Comparison of ENCODE assay signal across 9 cellular contexts in genomic region chr17:81833160-81833920, GRCh38. TPM values are rescaled to one million over a fixed set of nuclear protein-coding genes. Genes with fewer than 3 reads are reported as not detected.
A peak's percentile ranks its signal among the peaks of the same experiment; 100 is the strongest.
DNase-seq lines count a peak whose midpoint lies in the region; ATAC-seq, FAIRE-seq and TF ChIP-seq lines count a peak whose summit lies in the region.
"Had no signal": no experiment of that assay in that cellular context is flagged by ENCODE, and none has a peak within 500 bp of the region (broad histone marks: within the 10 kb centered on the region; RNA-seq: fewer than 3 reads in every experiment).

Gene MCRIP1, minus strand, starts transcription at chr17:81833291. Its CDS starts 8,785 bp downstream, at chr17:81824506.

- CTCF ChIA-PET in HepG2 (lab: Yijun Ruan, JAX; ENCODE audit: low intra/inter-chr PET ratio, low total read pairs) = interaction anchor here (0.7 kb wide), 1 partner anchor 12 kb away, joined by 3 read pairs; no protein-coding TSS in a partner anchor

- intact Hi-C loops in HepG2 (cut with micrococcal nuclease; ENCODE audit: unreplicated experiment) = no loop called here

- TF ChIP-seq CTCF in BE2C (IDR thresholded peaks at IDR 0.05; ENCODE audit: low read depth, low read length) = no peak
- TF ChIP-seq CTCF in HepG2 (CRISPR knock-in tag; IDR thresholded peaks at IDR 0.05) = peak; percentile 1; the same call in 1 of the 2 replicates

- H3K4me2 ChIP-seq in HepG2 (ENCODE audit: low read depth, low read length) = peak within 1 kb of the TSS; percentile 98

- peak; percentile 46 for TF ChIP-seq RAD21 in HepG2 (CRISPR knock-in tag; IDR thresholded peaks at IDR 0.05)

- H3K36me3 ChIP-seq in BE2C (no peaks in the 10 kb centered on the region), HepG2 (replicated peaks in 1 of 2; ENCODE audit: control insufficient read depth in 1 of 2, insufficient read depth in 2 of 2, low read length in 2 of 2) (no peaks in the 10 kb centered on the region)

- in situ Hi-C loops in HepG2 (cut with HindIII; ENCODE audit: extremely low pct_ligation_motif_present, low pct_unique_long_range_greater_than_20kb) = no loop called here

- H3K9me3 ChIP-seq in BE2C = no peaks in the 10 kb centered on the region
- H3K9me3 ChIP-seq in HepG2 (ENCODE audit: low read length) = no peaks in the 10 kb centered on the region

- FAIRE-seq in HepG2 (lab: Jason Lieb, UNC) = peak; percentile 59
- FAIRE-seq: TTC549 had no signal

- H3K9ac ChIP-seq in HepG2 (ENCODE audit: insufficient read depth, low read depth, low read length) = peak within 1 kb of the TSS; percentile 79

- peak within 1 kb of the TSS; percentile 93 for H3K27ac ChIP-seq in HepG2 (ENCODE audit: extremely low read length, insufficient read depth, low read length)

- H3K4me1 ChIP-seq in BE2C = no peaks in the 10 kb centered on the region
- peaks cover 66% of the 10 kb centered on the region for H3K4me1 ChIP-seq in HepG2 (ENCODE audit: insufficient read depth, low read length)

- H3K4me3 ChIP-seq in BE2C (ENCODE audit: low read depth, low read length) (peak within 1 kb of the TSS; percentile 87), HepG2 (replicated peaks in 1 of 3; ENCODE audit: insufficient read depth in 1 of 3, low read depth in 2 of 3, low read length in 3 of 3) (peak within 1 kb of the TSS; percentile 80 to 86 (median 84))

- DNase-seq in BE2C (peak; percentile 99), NCI-H774 (lab: John Stamatoyannopoulos, UW) (peak; percentile 99), dermis blood vessel endothelial cell (peak; percentile 96), HepG2 (ENCODE audit: low spot score) (peak; percentile 91)
- peak; percentile 90 to 92 for DNase-seq in activated CD4-positive, alpha-beta T cell treated with anti-CD3 and anti-CD28 coated beads, Interleukin-2, amount 50 U/mL, for 4 hours
- peak; percentile 94 to 96 for DNase-seq in stimulated activated CD4-positive, alpha-beta T cell treated with anti-CD3 and anti-CD28 coated beads, Interleukin-2, amount 100 ng/mL, for 48 hours

- WGBS in HepG2 (ENCODE audit: low lambda C conversion rate) = 2% methylated on average over 29 of the region's 76 CpGs

- no peak within 1 kb of the TSS for H2AFZ ChIP-seq in HepG2 (ENCODE audit: low read length)

- ATAC-seq in GM19351 (IDR thresholded peaks at IDR 0.05; ENCODE audit: unreplicated experiment) (peak; percentile 70), HG03565 (IDR thresholded peaks at IDR 0.05; ENCODE audit: unreplicated experiment) (peak; percentile 64), HepG2 (peak; percentile 69)

- peak; percentile 79 for TF ChIP-seq POLR2A in HepG2 (IDR thresholded peaks at IDR 0.05; ENCODE audit: insufficient read depth in 1 of 2, low read depth in 2 of 2, low read length in 2 of 2)

- H4K20me1 ChIP-seq in HepG2 (ENCODE audit: insufficient read depth, low read length) = no peaks in the 10 kb centered on the region

- BruUV-seq in HepG2 (replicated peaks; lab: Mats Ljungman, UMichigan) = TSS peak; percentile 92

- peaks cover 19% of the 10 kb centered on the region for H3K79me2 ChIP-seq in HepG2 (ENCODE audit: insufficient read depth, low read length)

- H3K27me3 ChIP-seq in BE2C (no peaks in the 10 kb centered on the region), HepG2 (ENCODE audit: control insufficient read depth in 1 of 2, insufficient read depth in 2 of 2, low read length in 2 of 2) (no peaks in the 10 kb centered on the region; a peak in 1 of 5 replicates)

- TF ChIP-seq EP300 in HepG2 (IDR thresholded peaks at IDR 0.05; ENCODE audit: low read depth in 2 of 2, low read length in 2 of 2) (no peak), HepG2 (CRISPR knock-in tag; IDR thresholded peaks at IDR 0.05; ENCODE audit: borderline replicate concordance) (no peak)

- POLR2A ChIA-PET in HepG2 (lab: Yijun Ruan, JAX) = interaction anchor here (0.7 to 3.0 kb wide), 42 partner anchors 9 to 883 kb away, joined by 3 to 52 read pairs (median 6); partner anchors contain the start of genes ARHGDIA, ARL16, CCDC137 and CENPX

TF ChIP-seq in HepG2, 621 proteins besides CTCF, POLR2A, EP300 and RAD21 (continues in another document):
- TF ChIP-seq TEAD2 (CRISPR knock-in tag; IDR thresholded peaks at IDR 0.05) = no peak
- TF ChIP-seq NPAS2 (CRISPR knock-in tag; IDR thresholded peaks at IDR 0.05; ENCODE audit: borderline replicate concordance) = no peak
- peak; percentile 30; the same call in 1 of the 2 replicates for TF ChIP-seq RFXAP (CRISPR knock-in tag; IDR thresholded peaks at IDR 0.05; ENCODE audit: borderline replicate concordance)
- peak; percentile 17 for TF ChIP-seq CAMTA2 (CRISPR knock-in tag; IDR thresholded peaks at IDR 0.05; ENCODE audit: borderline replicate concordance)
- no peak for TF ChIP-seq ZNF280D (CRISPR knock-in tag; IDR thresholded peaks at IDR 0.05)
- TF ChIP-seq YY1 (IDR thresholded peaks at IDR 0.05; ENCODE audit: insufficient read depth, insufficient replicate concordance, low read depth, low read length) = peak; percentile 81
- TF ChIP-seq ZNF513 (CRISPR knock-in tag; conservative IDR thresholded peaks at IDR 0.05) = no peak
- TF ChIP-seq TBX2 (CRISPR knock-in tag; IDR thresholded peaks at IDR 0.05; ENCODE audit: borderline replicate concordance) = peak; percentile 85
- peak; percentile 52; the same call in 1 of the 2 replicates for TF ChIP-seq ZNF432 (CRISPR knock-in tag; IDR thresholded peaks at IDR 0.05; ENCODE audit: borderline replicate concordance)
- TF ChIP-seq, protein P1, sequence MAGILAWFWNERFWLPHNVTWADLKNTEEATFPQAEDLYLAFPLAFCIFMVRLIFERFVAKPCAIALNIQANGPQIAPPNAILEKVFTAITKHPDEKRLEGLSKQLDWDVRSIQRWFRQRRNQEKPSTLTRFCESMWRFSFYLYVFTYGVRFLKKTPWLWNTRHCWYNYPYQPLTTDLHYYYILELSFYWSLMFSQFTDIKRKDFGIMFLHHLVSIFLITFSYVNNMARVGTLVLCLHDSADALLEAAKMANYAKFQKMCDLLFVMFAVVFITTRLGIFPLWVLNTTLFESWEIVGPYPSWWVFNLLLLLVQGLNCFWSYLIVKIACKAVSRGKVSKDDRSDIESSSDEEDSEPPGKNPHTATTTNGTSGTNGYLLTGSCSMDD (CRISPR knock-in tag; IDR thresholded peaks at IDR 0.05) = peak; percentile 79; the same call in 1 of the 2 replicates

RNA-seq across cellular contexts. Expression of gene MCRIP1, which starts in this region (rescaled TPM):
- polyA plus RNA-seq in BE2C (2012; ENCODE audit: insufficient read depth, insufficient read length, low read depth) = 410 TPM
- 79.9 and 138 TPM in 2 replicates for total RNA-seq in dermis blood vessel endothelial cell
- 76.1 and 84.9 TPM in 2 replicates for total RNA-seq in HepG2 (2016; rRNA removed; fragmentation: Illumina TruSeq; extraction: Trizol)
- total RNA-seq in HepG2 (2016; cell fraction: cytosol; rRNA removed; fragmentation: Illumina TruSeq; extraction: Trizol; ENCODE audit: low read depth) = 74.8 and 93.7 TPM in 2 replicates
- 73.6 and 90.1 TPM in 2 replicates for total RNA-seq in HepG2 (2016; cell fraction: insoluble cytoplasmic fraction; rRNA removed; fragmentation: Illumina TruSeq; extraction: Trizol)
- total RNA-seq in HepG2 (2016; cell fraction: membrane; rRNA removed; fragmentation: Illumina TruSeq; extraction: Trizol) = 97.9 and 116 TPM in 2 replicates
- total RNA-seq in HepG2 (2016; cell fraction: nucleus; rRNA removed; fragmentation: Illumina TruSeq; extraction: Trizol) = 29.3 and 32.8 TPM in 2 replicates
- 79.7 and 113 TPM in 2 replicates for polyA plus RNA-seq in HepG2 (2011; rRNA removed)
- 95.7 and 150 TPM in 2 replicates for polyA plus RNA-seq in HepG2 (2011; cell fraction: cytosol; rRNA removed)
- polyA plus RNA-seq in HepG2 (2011; cell fraction: nucleus; rRNA removed) = 122 and 140 TPM in 2 replicates
- polyA plus RNA-seq in HepG2 (2012) = 44.7 and 56.7 TPM in 2 replicates
- 77.4 and 92.8 TPM in 2 replicates for polyA plus RNA-seq in HepG2 (2016; cell fraction: cytosol; fragmentation: Illumina TruSeq; extraction: Trizol; ENCODE audit: low read depth)
- 75.3 and 82.0 TPM in 2 replicates for polyA plus RNA-seq in HepG2 (2016; cell fraction: insoluble cytoplasmic fraction; fragmentation: Illumina TruSeq; extraction: Trizol; ENCODE audit: low read depth)
- polyA plus RNA-seq in HepG2 (2016; cell fraction: membrane; fragmentation: Illumina TruSeq; extraction: Trizol; ENCODE audit: low read depth) = 86.8 and 108 TPM in 2 replicates
- 63.7 and 68.1 TPM in 2 replicates for polyA plus RNA-seq in HepG2 (2016; cell fraction: nucleus; fragmentation: Illumina TruSeq; extraction: Trizol; ENCODE audit: insufficient read depth, low read depth)
- 1.6 and 50.7 TPM in 2 replicates for polyA minus RNA-seq in HepG2 (2011; rRNA and poly(A)+ RNA removed; ENCODE audit: low replicate concordance)
- polyA minus RNA-seq in HepG2 (2011; cell fraction: cytosol; rRNA and poly(A)+ RNA removed) = 39.9 and 44.0 TPM in 2 replicates
- polyA minus RNA-seq in HepG2 (2011; cell fraction: nucleus; rRNA and poly(A)+ RNA removed) = 12.4 and 13.7 TPM in 2 replicates

Comparison
In these comparisons a context has a peak if more than half of its experiments do, and no peak if none do; other contexts are left out.
1. Peak in every context shown above with its lines: DNase-seq, ATAC-seq, H3K4me3 ChIP-seq and H3K27ac ChIP-seq.